ENCODE assay signal across 8 cellular contexts in the genomic region with DNA sequence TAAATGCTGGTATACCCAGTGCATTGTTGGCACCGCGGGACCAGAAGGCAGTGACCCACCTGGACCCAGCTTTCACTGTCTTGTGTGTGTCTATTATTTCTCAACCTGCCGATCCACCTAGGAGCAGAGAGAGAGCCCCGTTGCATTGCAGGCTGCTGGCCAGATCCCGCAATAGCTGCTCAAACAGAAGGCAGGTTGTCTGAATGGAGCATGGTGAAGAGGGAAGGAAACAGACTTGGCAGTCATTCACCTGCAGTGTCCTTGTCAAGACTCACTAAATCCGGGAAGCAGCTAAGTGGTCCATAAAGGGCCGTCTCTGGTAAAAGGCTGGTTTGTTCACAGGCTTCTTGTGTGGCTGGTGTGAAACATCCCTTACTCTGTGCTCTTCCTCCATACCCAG.
A peak's percentile ranks its signal among the peaks of the same experiment; 100 is the strongest.
DNase-seq lines count a peak whose midpoint lies in the region; ATAC-seq, FAIRE-seq and TF ChIP-seq lines count a peak whose summit lies in the region.
"Not testable (repeated sequence)": the region's sequence is repeated elsewhere in the genome, so short reads cannot be mapped to it uniquely, and the experiment has no call there.

No MANE protein-coding gene starts in this region.

- H3K27me3 Mint-ChIP-seq in type B pancreatic cell, result not testable (repeated sequence)

- H3K79me2 ChIP-seq in K562 (ENCODE audit: control insufficient read depth, insufficient read depth, low read length); H1 (ENCODE audit: control insufficient read depth in 1 of 2, insufficient read depth in 2 of 2, low read length in 2 of 2); osteoblast (ENCODE audit: insufficient read depth, low read length): not testable (repeated sequence)

- H3K9ac ChIP-seq in K562 (ENCODE audit: insufficient read depth in 1 of 2, low read depth in 2 of 2, low read length in 2 of 2); H1 (replicated peaks in 1 of 4; ENCODE audit: extremely low read depth in 1 of 4, low read depth in 3 of 4, low read length in 3 of 4): not testable (repeated sequence)

- not testable (repeated sequence) for H3K4me1 ChIP-seq in K562 (replicated peaks in 1 of 2; ENCODE audit: control insufficient read depth in 2 of 2, insufficient read depth in 2 of 2, low read length in 2 of 2); osteoblast (ENCODE audit: insufficient read depth, low read length)
- peaks cover 0 to 12% (median 6%) of the 10 kb centered on the region in 4 experiments; a peak in 5 of 7 replicates for H3K4me1 ChIP-seq in H1 (replicated peaks in 1 of 4; ENCODE audit: control insufficient read depth in 3 of 4, insufficient read depth in 4 of 4, low read length in 3 of 4)

- H3K4me3 Mint-ChIP-seq in type B pancreatic cell, result peak overlapping the region; percentile 42

- POLR2A ChIA-PET in K562 (lab: Yijun Ruan, JAX), result interaction anchor here (0.8 kb wide), 1 partner anchor 56 kb away, joined by 4 read pairs; no protein-coding TSS in a partner anchor
- POLR2A ChIA-PET in H1 (lab: Charles Lee; ENCODE audit: partially characterized antibody), result interaction anchor here (0.6 kb wide), 1 partner anchor 113 kb away, joined by 3 read pairs; no protein-coding TSS in a partner anchor

- H3K4me2 ChIP-seq in K562 (ENCODE audit: insufficient read depth, low read length); H1 (ENCODE audit: insufficient read depth in 1 of 2, low read depth in 2 of 2, low read length in 2 of 2); osteoblast (ENCODE audit: insufficient read depth, low read length): not testable (repeated sequence)

- TF ChIP-seq RAD21 in K562 (CRISPR knock-in tag; conservative IDR thresholded peaks at IDR 0.05 in 1 of 2, IDR thresholded peaks at IDR 0.05 in 1 of 2); H1 (IDR thresholded peaks at IDR 0.05 in 1 of 2, conservative IDR thresholded peaks at IDR 0.05 in 1 of 2; ENCODE audit: low read depth in 2 of 2, low read length in 2 of 2): not testable (repeated sequence)

- not testable (repeated sequence) for H3K18ac ChIP-seq in H1 (ENCODE audit: extremely low read depth, low read length)

- peak overlapping the region; percentile 5 for H3K27ac Mint-ChIP-seq in type B pancreatic cell

- peak; percentile 33 for DNase-seq in DMS153 treated with DMSO at 0.1 percent for 48 hours (lab: John Stamatoyannopoulos, UW; ENCODE audit: unreplicated experiment)
- peak; percentile 25 for DNase-seq in LNCaP clone FGC (ENCODE audit: low read depth)
- DNase-seq in NCI-H2029 (lab: John Stamatoyannopoulos, UW), result peak; percentile 56
- peak; percentile 52 for DNase-seq in NCI-H748 (lab: John Stamatoyannopoulos, UW; ENCODE audit: unreplicated experiment)
- DNase-seq in K562 (ENCODE audit: extremely low read depth in 1 of 4, low spot score in 3 of 4); H1 (ENCODE audit: low read depth in 1 of 2, low spot score in 2 of 2); osteoblast (ENCODE audit: insufficient read length, low spot score, missing footprints); type B pancreatic cell (ENCODE audit: extremely low spot score, unreplicated experiment): not testable (repeated sequence)

- H2BK15ac ChIP-seq in H1 (ENCODE audit: low read length), result peak overlapping the region; percentile 46; the same call in 1 of the 2 replicates

- H3K14ac ChIP-seq in H1 (ENCODE audit: insufficient read length), result not testable (repeated sequence)

- not testable (repeated sequence) for H2BK5ac ChIP-seq in H1 (ENCODE audit: low read depth, low read length)

- intact Hi-C loops in K562 (cut with micrococcal nuclease), result not testable (repeated sequence)

- BruUV-seq in K562 (replicated peaks; lab: Mats Ljungman, UMichigan), result not testable (repeated sequence)

- not testable (repeated sequence) for H3K79me1 ChIP-seq in H1 (ENCODE audit: low read depth, low read length)

- H3K4ac ChIP-seq in H1 (replicated peaks; ENCODE audit: insufficient read length, low read depth, low read length), result not testable (repeated sequence)

- H2AK5ac ChIP-seq in H1 (ENCODE audit: low read depth, low read length), result not testable (repeated sequence)

- not testable (repeated sequence) for H2BK12ac ChIP-seq in H1 (ENCODE audit: low read depth, low read length)

- in situ Hi-C loops in K562 (cut with MboI), result not testable (repeated sequence)

- H4K20me1 ChIP-seq in K562 (replicated peaks; ENCODE audit: control insufficient read depth, insufficient read depth, low read length); H1 (replicated peaks in 1 of 2; ENCODE audit: control insufficient read depth in 1 of 2, insufficient read depth in 2 of 2, low read length in 2 of 2); osteoblast (ENCODE audit: insufficient read depth, low read length): not testable (repeated sequence)

- not testable (repeated sequence) for H3K9me1 ChIP-seq in K562 (ENCODE audit: control insufficient read depth, insufficient read depth, low read length)

- H2BK20ac ChIP-seq in H1 (ENCODE audit: low read length), result peak overlapping the region; percentile 93

- H3K56ac ChIP-seq in H1 (replicated peaks; ENCODE audit: insufficient read length, low read depth, low read length), result not testable (repeated sequence)

- H3K36me3 Mint-ChIP-seq in type B pancreatic cell, result not testable (repeated sequence)

- not testable (repeated sequence) for H2BK120ac ChIP-seq in H1 (replicated peaks; ENCODE audit: low read depth, low read length)

- TF ChIP-seq CTCF in LNCaP clone FGC (IDR thresholded peaks at IDR 0.05; ENCODE audit: control insufficient read depth, extremely low read depth, insufficient read depth); K562 (IDR thresholded peaks at IDR 0.05 in 2 of 3, conservative IDR thresholded peaks at IDR 0.05 in 1 of 3; ENCODE audit: insufficient read depth in 2 of 3, low read depth in 1 of 3, low read length in 3 of 3); H1 (IDR thresholded peaks at IDR 0.05; ENCODE audit: control extremely low read depth in 1 of 3, insufficient read depth in 1 of 3, low read depth in 1 of 3, low read length in 3 of 3); osteoblast (IDR thresholded peaks at IDR 0.05; ENCODE audit: extremely low read depth, low read depth, low read length); type B pancreatic cell (conservative IDR thresholded peaks at IDR 0.05): not testable (repeated sequence)

- not testable (repeated sequence) for ATAC-seq in K562

- not testable (repeated sequence) for H3K23me2 ChIP-seq in H1 (ENCODE audit: low read depth, low read length)

- H4K8ac ChIP-seq in H1 (ENCODE audit: extremely low read depth, insufficient read depth, low read length), result not testable (repeated sequence)

- H3K27me3 ChIP-seq in K562 (ENCODE audit: control insufficient read depth in 2 of 2, insufficient read depth in 2 of 2, low read length in 2 of 2); H1 (replicated peaks in 1 of 4; ENCODE audit: control insufficient read depth in 3 of 4, extremely low read depth in 1 of 4, insufficient read depth in 3 of 4, low read length in 3 of 4); osteoblast (ENCODE audit: insufficient read depth, low read length): not testable (repeated sequence)

- peak overlapping the region; percentile 8; the same call in 1 of the 2 replicates for H3K4me3 ChIP-seq in LNCaP clone FGC (ENCODE audit: low read depth, low read length)
- H3K4me3 ChIP-seq in K562; H1 (ENCODE audit: extremely low read depth in 1 of 4, insufficient read depth in 2 of 4, low read depth in 3 of 4, low read length in 4 of 4); osteoblast (ENCODE audit: insufficient read depth, low read length): not testable (repeated sequence)

- H3K23ac ChIP-seq in H1 (ENCODE audit: insufficient read length), result not testable (repeated sequence)

- H3K9me3 Mint-ChIP-seq in type B pancreatic cell, result not testable (repeated sequence)

- TF ChIP-seq POLR2A in K562 (conservative IDR thresholded peaks at IDR 0.05); H1 (IDR thresholded peaks at IDR 0.05; ENCODE audit: control extremely low read depth in 1 of 2, low read depth in 2 of 2, low read length in 2 of 2): not testable (repeated sequence)

- not testable (repeated sequence) for H3K9me3 ChIP-seq in K562 (replicated peaks; ENCODE audit: control insufficient read depth, insufficient read depth, low read depth, low read length); H1 (ENCODE audit: insufficient read depth in 2 of 2, low read depth in 1 of 2, low read length in 1 of 2); osteoblast (ENCODE audit: low read depth, low read length)

- H3K27ac ChIP-seq in K562 (ENCODE audit: extremely low read depth, low read depth, low read length); H1 (ENCODE audit: low read depth, low read length); osteoblast (ENCODE audit: low read depth, low read length): not testable (repeated sequence)

- CTCF ChIA-PET in K562 (lab: Yijun Ruan, JAX; ENCODE audit: low intra/inter-chr PET ratio), result not testable (repeated sequence)
- CTCF ChIA-PET in H1 (lab: Charles Lee; ENCODE audit: partially characterized antibody), result interaction anchor here (0.8 kb wide), 1 partner anchor 75 kb away, joined by 3 read pairs; no protein-coding TSS in a partner anchor

- 14% methylated on average over 6 of the region's 7 CpGs for WGBS in K562 (ENCODE audit: insufficient coverage, low coverage, missing lambda C conversion rate)
- WGBS in H1 (ENCODE audit: extremely low coverage in 1 of 2, insufficient coverage in 1 of 2, insufficient read length in 1 of 2, insufficient replicate concordance in 2 of 2, low coverage in 1 of 2, low lambda C conversion rate in 2 of 2, missing lambda C conversion rate in 1 of 2), 2 experiments, result 86% methylated on average over 7 of the region's 7 CpGs; no CpG with 5 or more reads in 1 of the 2 experiments

- TF ChIP-seq EP300 in K562 (IDR thresholded peaks at IDR 0.05; ENCODE audit: low read length); H1 (IDR thresholded peaks at IDR 0.05; ENCODE audit: borderline replicate concordance in 1 of 2, low read depth in 2 of 2, low read length in 2 of 2): not testable (repeated sequence)

- H3K36me3 ChIP-seq in K562 (ENCODE audit: control insufficient read depth, insufficient read depth, low read length); H1 (ENCODE audit: control insufficient read depth in 2 of 4, insufficient read depth in 4 of 4, low read length in 3 of 4); osteoblast (ENCODE audit: insufficient read depth, low read length): not testable (repeated sequence)

- not testable (repeated sequence) for H4K5ac ChIP-seq in H1 (ENCODE audit: insufficient read length, low read depth, low read length)

- peaks cover 15% of the 10 kb centered on the region for H3K4me1 Mint-ChIP-seq in type B pancreatic cell (ENCODE audit: unreplicated experiment)

- FAIRE-seq in K562 (lab: Jason Lieb, UNC); H1 (lab: Jason Lieb, UNC): not testable (repeated sequence)

- H4K91ac ChIP-seq in H1 (replicated peaks; ENCODE audit: insufficient read length, low read length), result not testable (repeated sequence)

- H2AFZ ChIP-seq in K562 (ENCODE audit: low read depth, low read length), result peak overlapping the region; percentile 12; the same call in 1 of the 2 replicates
- not testable (repeated sequence) for H2AFZ ChIP-seq in H1 (ENCODE audit: low read length)
- H2AFZ ChIP-seq in osteoblast (ENCODE audit: low read length), result peak overlapping the region; percentile 2
